Comparison of ENCODE assay signal across 8 cellular contexts in the genomic region with DNA sequence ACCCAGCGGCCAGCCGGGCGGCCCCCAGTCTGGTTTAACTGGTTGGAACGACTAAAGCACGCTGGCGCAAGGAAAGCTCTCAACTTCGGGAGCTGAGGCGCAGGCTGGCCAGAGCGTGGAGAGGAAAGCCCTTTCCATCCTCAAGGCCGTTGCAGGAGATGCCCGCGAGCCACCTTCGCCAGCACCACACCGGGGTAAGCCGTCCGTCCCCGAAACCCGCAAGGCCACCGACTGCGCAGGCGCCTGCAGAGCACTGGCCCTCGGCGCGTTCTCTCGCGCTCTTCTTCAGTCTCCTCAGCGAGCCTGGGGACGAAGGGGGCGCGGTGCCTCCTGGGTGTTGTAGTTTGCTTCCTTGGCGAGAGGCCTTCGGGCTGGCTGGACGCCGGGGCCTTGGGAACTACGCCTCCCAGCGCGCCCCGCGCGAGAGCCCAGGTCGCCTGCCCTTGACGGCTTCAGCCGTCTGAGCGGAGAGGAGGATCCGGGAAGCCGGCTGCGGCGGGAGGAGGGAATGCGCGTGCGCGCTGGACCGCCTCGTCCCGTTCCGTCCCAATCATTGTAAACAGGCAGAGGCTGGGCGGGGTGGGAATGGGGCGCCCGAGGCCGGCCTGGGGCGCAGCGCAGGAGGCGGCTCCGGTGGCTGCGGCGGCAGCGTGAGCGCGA. TPM values are rescaled to one million over a fixed set of nuclear protein-coding genes. Genes with fewer than 3 reads are reported as not detected.
DNase-seq lines count a peak whose midpoint lies in the region; ATAC-seq, FAIRE-seq and TF ChIP-seq lines count a peak whose summit lies in the region.

RALBP1 (plus strand) TSS at position 531 of the 660 bp plus-strand sequence. CDS start 37,533 bp downstream, outside the sequence.

- H3K27ac Mint-ChIP-seq in natural killer cell: peak within 1 kb of the TSS; percentile 88 to 98

- intact Hi-C loops in natural killer cell (cut with micrococcal nuclease): loop anchor here (1.0 to 10.0 kb wide), 5 partner anchors 140 to 437 kb away; partner anchors contain the start of genes ANKRD12, NDUFV2, PPP4R1 and TWSG1

- peaks cover 17 to 31% of the 10 kb centered on the region in 2 donors for H3K27me3 Mint-ChIP-seq in natural killer cell (ENCODE audit: low read depth in 2 of 2)

- peaks cover 28 to 38% of the 10 kb centered on the region in 2 donors for H3K4me1 Mint-ChIP-seq in natural killer cell

- H3K36me3 Mint-ChIP-seq in natural killer cell: no peaks in the 10 kb centered on the region

- H3K9me3 Mint-ChIP-seq in natural killer cell: no peaks in the 10 kb centered on the region

- DNase-seq in ELF-1 (ENCODE audit: low read depth, low spot score) (peak; percentile 100), H54 (ENCODE audit: insufficient read length, low spot score) (peak; percentile 98), LoVo (ENCODE audit: low spot score) (peak; percentile 98), SHP77 (lab: John Stamatoyannopoulos, UW) (peak; percentile 98), fibroblast of peridontal ligament (ENCODE audit: extremely low read depth) (peak; percentile 99), natural killer cell (peak; percentile 96)
- DNase-seq in activated effector memory CD4-positive, alpha-beta T cell treated with Interleukin-2 at 50 U/mL for 16 hours: peak; percentile 97
- peak; percentile 99 for DNase-seq in stimulated activated naive CD4-positive, alpha-beta T cell treated with Interleukin-2 at 50 U/mL for 16 hours (lab: John Stamatoyannopoulos, UW)

- peak; percentile 88 for TF ChIP-seq POLR2A in H54 (IDR thresholded peaks at IDR 0.05; ENCODE audit: low read depth, low read length)

- peak; percentile 96 to 100 (median 98) for ATAC-seq in natural killer cell

- no peak for TF ChIP-seq CTCF in natural killer cell (IDR thresholded peaks at IDR 0.05)

- peak within 1 kb of the TSS; percentile 99 for H3K4me3 Mint-ChIP-seq in natural killer cell

- FAIRE-seq in H54 (lab: Jason Lieb, UNC): peak; percentile 94

RNA-seq across cellular contexts. Expression of gene RALBP1, which starts in this region (rescaled TPM):
- total RNA-seq in natural killer cell: 10 to 100 TPM; 27.3 to 40.0 (median 33.4) TPM

Comparison
In these comparisons a context has a peak if more than half of its experiments do, and no peak if none do; other contexts are left out.
1. Peak in every context shown above with its lines: DNase-seq and ATAC-seq.